14 cellular contexts compared by ENCODE assay signal in the genomic region with DNA sequence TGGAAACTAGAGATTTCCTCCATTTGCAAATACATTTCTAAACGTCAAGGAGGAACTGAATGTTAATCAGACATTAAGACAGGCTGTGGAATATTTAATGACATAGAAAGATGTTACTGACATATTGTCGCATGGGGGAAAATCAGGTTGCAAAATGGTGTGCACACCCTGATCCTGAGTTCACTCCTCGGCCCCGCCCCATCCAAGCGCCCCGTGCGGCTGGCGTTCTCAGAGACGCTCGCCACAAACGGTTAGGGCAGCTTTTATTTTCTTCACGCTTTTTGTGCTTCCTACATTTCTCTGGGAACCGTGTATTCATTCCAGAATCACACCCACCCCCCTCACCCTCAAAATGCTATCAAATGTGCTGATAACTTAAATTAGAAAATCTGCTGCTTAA. TPM values are rescaled to one million over a fixed set of nuclear protein-coding genes. Genes with fewer than 3 reads are reported as not detected.
DNase-seq lines count a peak whose midpoint lies in the region; FAIRE-seq and TF ChIP-seq lines count a peak whose summit lies in the region.
"Had no signal": no experiment of that assay in that cellular context is flagged by ENCODE, and none has a peak within 500 bp of the region (broad histone marks: within the 10 kb centered on the region; RNA-seq: fewer than 3 reads in every experiment).

No MANE protein-coding gene starts in this region.

- dilution Hi-C loops in keratinocyte (cut with MboI; ENCODE audit: extremely low pct_ligation_motif_present, low sequenced_read_pairs) = no loop called here

- FAIRE-seq in GM12891 (lab: Jason Lieb, UNC) (peak; percentile 64), keratinocyte (lab: Jason Lieb, UNC) (no peak), GM12892 (lab: Jason Lieb, UNC) (no peak)

- H3K36me3 ChIP-seq in BE2C = peaks cover 9% of the 10 kb centered on the region; the same call in 1 of the 2 replicates
- peaks cover 32% of the 10 kb centered on the region for H3K36me3 ChIP-seq in SK-N-MC (ENCODE audit: insufficient read depth, low read length)
- H3K36me3 ChIP-seq in keratinocyte (ENCODE audit: control insufficient read depth in 2 of 2, extremely low read depth in 1 of 2, insufficient read depth in 2 of 2, low read length in 2 of 2) = no peaks in the 10 kb centered on the region
- peaks cover 0 to 16% of the 10 kb centered on the region in 2 donors for H3K36me3 ChIP-seq in vagina

- TF ChIP-seq CTCF in BE2C (IDR thresholded peaks at IDR 0.05; ENCODE audit: low read depth, low read length) (no peak), keratinocyte (optimal IDR thresholded peaks at IDR 0.05 in 1 of 3, IDR thresholded peaks at IDR 0.05 in 1 of 3, conservative IDR thresholded peaks at IDR 0.05 in 1 of 3; ENCODE audit: extremely low read depth in 1 of 3, insufficient read depth in 2 of 3, low read length in 3 of 3) (no peak), vagina (IDR thresholded peaks at IDR 0.05) (no peak)

- intact Hi-C loops in vagina (cut with DNase I) = no loop called here

- H3K79me2 ChIP-seq in keratinocyte (ENCODE audit: control insufficient read depth, insufficient read depth, low read length) = no peaks in the 10 kb centered on the region

- H2AFZ ChIP-seq in keratinocyte (ENCODE audit: control insufficient read depth, low read length) = peak overlapping the region; percentile 37

- H3K27ac ChIP-seq in SK-N-MC = peak overlapping the region; percentile 23
- no peak overlapping the region for H3K27ac ChIP-seq in keratinocyte (ENCODE audit: control insufficient read depth, insufficient read depth, low read length)
- H3K27ac ChIP-seq in vagina = no peak overlapping the region
- H3K27ac ChIP-seq: brain microvascular endothelial cell had no signal

- no peaks in the 10 kb centered on the region for H3K27me3 ChIP-seq in BE2C
- H3K27me3 ChIP-seq in keratinocyte (ENCODE audit: control insufficient read depth, extremely low read depth, insufficient read depth, low read length) = peaks cover 3% of the 10 kb centered on the region
- H3K27me3 ChIP-seq in vagina = no peaks in the 10 kb centered on the region
- H3K27me3 ChIP-seq: brain microvascular endothelial cell had no signal

- TF ChIP-seq POLR2A in GM12891 (IDR thresholded peaks at IDR 0.05; ENCODE audit: low read depth, low read length) (no peak), vagina (IDR thresholded peaks at IDR 0.05) (no peak), GM12892 (IDR thresholded peaks at IDR 0.05; ENCODE audit: low read depth, low read length) (no peak)

- DNase-seq in BE2C = peak; percentile 9
- no peak for DNase-seq in GM12891 (ENCODE audit: insufficient read length, low spot score)
- DNase-seq in SK-N-MC (ENCODE audit: low read depth, low spot score) = no peak
- DNase-seq in keratinocyte (ENCODE audit: low read depth, low spot score) = no peak
- DNase-seq in NCI-H446 (lab: John Stamatoyannopoulos, UW) = no peak
- no peak for DNase-seq in vagina (ENCODE audit: extremely low spot score in 2 of 2)
- no peak for DNase-seq in G401 (ENCODE audit: low spot score)
- DNase-seq in GM12892 (ENCODE audit: insufficient read length) = no peak
- DNase-seq: brain microvascular endothelial cell; hippocampal formation; NK-92 treated with Interleukin-12 subunit alpha and Interleukin-12 subunit beta, amount 100 ng/mL, for 24 hours; stimulated activated CD4-positive, alpha-beta T cell treated with anti-CD3 and anti-CD28 coated beads, Interleukin-4, amount 100 ng/mL, for 4 hours had no signal

- no peak overlapping the region for H3K4me3 ChIP-seq in BE2C (ENCODE audit: low read depth, low read length)
- peak overlapping the region; percentile 22 for H3K4me3 ChIP-seq in SK-N-MC
- no peak overlapping the region for H3K4me3 ChIP-seq in keratinocyte (ENCODE audit: control insufficient read depth in 2 of 3, extremely low read depth in 1 of 3, insufficient read depth in 2 of 3, low read depth in 1 of 3, low read length in 3 of 3)
- no peak overlapping the region for H3K4me3 ChIP-seq in vagina

- H3K4me2 ChIP-seq in keratinocyte (ENCODE audit: control insufficient read depth, extremely low read depth, insufficient read depth, low read depth, low read length) = peak overlapping the region; percentile 27

- H4K20me1 ChIP-seq in keratinocyte (ENCODE audit: control insufficient read depth, extremely low read depth, insufficient read depth, low read length) = no peaks in the 10 kb centered on the region

- no peaks in the 10 kb centered on the region for H3K9me3 ChIP-seq in BE2C
- no peaks in the 10 kb centered on the region for H3K9me3 ChIP-seq in SK-N-MC (ENCODE audit: low read depth, low read length)
- no peaks in the 10 kb centered on the region for H3K9me3 ChIP-seq in keratinocyte (ENCODE audit: control insufficient read depth, low read depth, low read length)
- no peaks in the 10 kb centered on the region for H3K9me3 ChIP-seq in vagina

- H3K4me1 ChIP-seq in BE2C (peaks cover 42% of the 10 kb centered on the region), keratinocyte (ENCODE audit: control insufficient read depth, extremely low read depth, insufficient read depth, low read length) (no peaks in the 10 kb centered on the region), vagina (peaks cover 65% of the 10 kb centered on the region)

- H3K9me1 ChIP-seq in keratinocyte (ENCODE audit: control insufficient read depth, extremely low read depth, insufficient read depth, low read length) = no peaks in the 10 kb centered on the region

- no peak overlapping the region for H3K9ac ChIP-seq in SK-N-MC (ENCODE audit: insufficient read length)
- no peak overlapping the region for H3K9ac ChIP-seq in keratinocyte (ENCODE audit: control insufficient read depth, extremely low read depth, insufficient read depth, low read length)

- in situ Hi-C loops in G401 (cut with HindIII; ENCODE audit: low sequenced_read_pairs) = no loop called here

TF ChIP-seq in GM12891, 5 proteins besides CTCF, POLR2A, EP300 and RAD21:
- TF ChIP-seq TAF1 (IDR thresholded peaks at IDR 0.05; ENCODE audit: low read depth, low read length) (no peak), PAX5 (IDR thresholded peaks at IDR 0.05; ENCODE audit: insufficient read depth, low read length, severe bottlenecking) (no peak)

RNA-seq across cellular contexts. Expression of a gene that starts 10.8 kb away (rescaled TPM):
- not detected for polyA plus RNA-seq in BE2C (2012; ENCODE audit: insufficient read depth, insufficient read length, low read depth)
- not detected for polyA plus RNA-seq in GM12891 (2012; ENCODE audit: low read depth, missing spikeins)
- polyA plus RNA-seq in keratinocyte = not detected in 3 replicates
- polyA plus RNA-seq in keratinocyte (2011; ENCODE audit: low read depth) = not detected
- not detected in 2 replicates for polyA plus RNA-seq in keratinocyte (2011; cell fraction: cytosol; rRNA removed)
- not detected in 2 replicates for polyA plus RNA-seq in keratinocyte (2011; cell fraction: nucleus; rRNA removed)
- not detected in 2 replicates for polyA plus RNA-seq in keratinocyte (2012; ENCODE audit: low replicate concordance)
- polyA minus RNA-seq in keratinocyte = not detected in 3 replicates
- not detected for polyA minus RNA-seq in keratinocyte (2011; cell fraction: cytosol; rRNA and poly(A)+ RNA removed)
- not detected in 2 replicates for polyA minus RNA-seq in keratinocyte (2011; cell fraction: nucleus; rRNA and poly(A)+ RNA removed)
- not detected for total RNA-seq in vagina
- total RNA-seq in G401 (2014; rRNA removed; shearing (Covaris generic)) = not detected in 2 replicates
- not detected for polyA plus RNA-seq in GM12892 (2012; ENCODE audit: missing spikeins)
- total RNA-seq: lung microvascular endothelial cell, pulmonary artery endothelial cell had no signal

RNA-seq across cellular contexts. Expression of a gene that starts 25.3 kb away (rescaled TPM):
- polyA plus RNA-seq in BE2C (2012; ENCODE audit: insufficient read depth, insufficient read length, low read depth) = not detected
- not detected for polyA plus RNA-seq in GM12891 (2012; ENCODE audit: low read depth, missing spikeins)
- not detected in 3 replicates for polyA plus RNA-seq in keratinocyte
- polyA plus RNA-seq in keratinocyte (2011; ENCODE audit: low read depth) = not detected
- not detected in 2 replicates for polyA plus RNA-seq in keratinocyte (2011; cell fraction: cytosol; rRNA removed)
- not detected in 2 replicates for polyA plus RNA-seq in keratinocyte (2011; cell fraction: nucleus; rRNA removed)
- polyA plus RNA-seq in keratinocyte (2012; ENCODE audit: low replicate concordance) = not detected in 2 replicates
- polyA minus RNA-seq in keratinocyte = not detected in 3 replicates
- not detected for polyA minus RNA-seq in keratinocyte (2011; cell fraction: cytosol; rRNA and poly(A)+ RNA removed)
- not detected in 2 replicates for polyA minus RNA-seq in keratinocyte (2011; cell fraction: nucleus; rRNA and poly(A)+ RNA removed)
- total RNA-seq in vagina = not detected
- not detected in 2 replicates for total RNA-seq in G401 (2014; rRNA removed; shearing (Covaris generic))
- polyA plus RNA-seq in GM12892 (2012; ENCODE audit: missing spikeins) = not detected
- total RNA-seq: lung microvascular endothelial cell, pulmonary artery endothelial cell had no signal

RNA-seq across cellular contexts. Expression of a gene that starts 52.7 kb away (rescaled TPM):
- 227 TPM for polyA plus RNA-seq in BE2C (2012; ENCODE audit: insufficient read depth, insufficient read length, low read depth)
- 0.63 TPM for polyA plus RNA-seq in GM12891 (2012; ENCODE audit: low read depth, missing spikeins)
- polyA plus RNA-seq in keratinocyte = 0.09 to 0.36 TPM (median 0.25 TPM) in 3 replicates
- polyA plus RNA-seq in keratinocyte (2011; ENCODE audit: low read depth) = 0.81 TPM
- 0.09 and 0.27 TPM in 2 replicates for polyA plus RNA-seq in keratinocyte (2011; cell fraction: cytosol; rRNA removed)
- 0.61 and 0.93 TPM in 2 replicates for polyA plus RNA-seq in keratinocyte (2011; cell fraction: nucleus; rRNA removed)
- polyA plus RNA-seq in keratinocyte (2012; ENCODE audit: low replicate concordance) = 0.36 and 1.3 TPM in 2 replicates
- 0.10 to 0.92 TPM (median 0.59 TPM) in 3 replicates for polyA minus RNA-seq in keratinocyte
- polyA minus RNA-seq in keratinocyte (2011; cell fraction: cytosol; rRNA and poly(A)+ RNA removed) = not detected
- 1.8 and 1.9 TPM in 2 replicates for polyA minus RNA-seq in keratinocyte (2011; cell fraction: nucleus; rRNA and poly(A)+ RNA removed)
- total RNA-seq in vagina = 96.5 TPM
- total RNA-seq in G401 (2014; rRNA removed; shearing (Covaris generic)) = 21.2 and 54.7 TPM in 2 replicates
- polyA plus RNA-seq in GM12892 (2012; ENCODE audit: missing spikeins) = 0.38 TPM
